9 cellular contexts compared by ENCODE assay signal in the genomic region with DNA sequence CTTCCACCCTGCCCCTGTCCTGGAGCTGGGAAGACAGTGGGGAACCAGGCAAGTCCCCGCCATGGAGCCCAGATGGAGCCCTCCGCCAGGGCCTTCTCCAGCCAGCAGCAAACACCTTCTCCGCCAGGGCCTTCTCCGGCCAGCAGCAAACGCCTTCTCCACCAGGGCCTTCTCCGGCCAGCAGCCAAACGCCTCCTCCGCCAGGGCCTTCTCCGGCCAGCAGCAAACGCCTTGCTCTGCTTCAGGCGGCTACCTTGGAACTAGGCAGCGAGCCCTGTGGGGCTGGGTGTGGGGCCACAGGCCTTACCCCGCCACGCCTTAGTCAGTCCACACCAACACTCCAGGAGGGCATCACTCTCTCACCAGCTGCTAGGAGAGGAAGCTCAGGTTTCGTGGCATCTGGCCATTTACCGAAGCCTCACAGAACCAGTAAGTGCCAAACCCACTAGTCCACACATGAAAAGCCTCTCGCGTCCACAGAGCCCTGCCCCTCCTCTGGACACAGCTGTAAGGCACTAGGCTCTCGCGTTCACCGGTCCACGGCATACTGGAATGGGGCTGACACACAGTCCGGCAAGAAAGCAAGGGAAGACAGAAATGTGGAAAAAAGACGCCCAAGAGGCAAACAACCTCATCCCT. TPM values are rescaled to one million over a fixed set of nuclear protein-coding genes. Genes with fewer than 3 reads are reported as not detected.
DNase-seq lines count a peak whose midpoint lies in the region; ATAC-seq and TF ChIP-seq lines count a peak whose summit lies in the region.
"Had no signal": no experiment of that assay in that cellular context is flagged by ENCODE, and none has a peak within 500 bp of the region (broad histone marks: within the 10 kb centered on the region; RNA-seq: fewer than 3 reads in every experiment).

No MANE protein-coding gene starts in this region.

- H3K4me3 Mint-ChIP-seq in mesothelial cell of epicardium: no peak overlapping the region

- H3K27me3 Mint-ChIP-seq in mesothelial cell of epicardium (ENCODE audit: low read depth): no peaks in the 10 kb centered on the region

- H3K27ac Mint-ChIP-seq in mesothelial cell of epicardium: peak overlapping the region; percentile 70

- peak; percentile 80 for DNase-seq in LHCN-M2 (ENCODE audit: low read depth)
- peak in 25 of 61 donors; percentile 12 to 73 (median 41) for DNase-seq in caudate nucleus (lab: John Stamatoyannopoulos, UW)
- no peak for DNase-seq in mesothelial cell of epicardium (ENCODE audit: low spot score in 2 of 2, unreplicated experiment in 2 of 2)
- no peak for DNase-seq in NCI-H510A (lab: John Stamatoyannopoulos, UW)

- H3K4me1 Mint-ChIP-seq in mesothelial cell of epicardium: peaks cover 44% of the 10 kb centered on the region

- TF ChIP-seq CTCF in 22Rv1 (IDR thresholded peaks at IDR 0.05): no peak
- TF ChIP-seq CTCF in mesothelial cell of epicardium (IDR thresholded peaks at IDR 0.05; ENCODE audit: unreplicated experiment): no peak

- ATAC-seq in HG03108 (IDR thresholded peaks at IDR 0.05; ENCODE audit: unreplicated experiment) (no peak), GM21723 (IDR thresholded peaks at IDR 0.05; ENCODE audit: unreplicated experiment) (no peak), GM21528 (IDR thresholded peaks at IDR 0.05; ENCODE audit: low FRiP score, unreplicated experiment) (no peak)

- no peaks in the 10 kb centered on the region for H3K36me3 Mint-ChIP-seq in mesothelial cell of epicardium

- H3K27ac ChIP-seq in 22Rv1 (peak overlapping the region; percentile 91), caudate nucleus (ENCODE audit: low read depth, low read length) (peak overlapping the region; percentile 60)
- H3K27ac ChIP-seq: hepatocyte had no signal

- H3K9me3 Mint-ChIP-seq in mesothelial cell of epicardium: no peaks in the 10 kb centered on the region

RNA-seq across cellular contexts. Expression of gene MLLT1, which starts 41.0 kb away (rescaled TPM):
- total RNA-seq in LHCN-M2 (2014; rRNA removed) (18.5 and 19.6 TPM in 2 replicates), mesothelial cell of epicardium (90.5 to 99.8 TPM (median 93.1 TPM) in 3 replicates)
- polyA plus RNA-seq in LHCN-M2 (2012): 31.7 TPM
